Comparison of ENCODE assay signal across 8 cellular contexts in the genomic region with DNA sequence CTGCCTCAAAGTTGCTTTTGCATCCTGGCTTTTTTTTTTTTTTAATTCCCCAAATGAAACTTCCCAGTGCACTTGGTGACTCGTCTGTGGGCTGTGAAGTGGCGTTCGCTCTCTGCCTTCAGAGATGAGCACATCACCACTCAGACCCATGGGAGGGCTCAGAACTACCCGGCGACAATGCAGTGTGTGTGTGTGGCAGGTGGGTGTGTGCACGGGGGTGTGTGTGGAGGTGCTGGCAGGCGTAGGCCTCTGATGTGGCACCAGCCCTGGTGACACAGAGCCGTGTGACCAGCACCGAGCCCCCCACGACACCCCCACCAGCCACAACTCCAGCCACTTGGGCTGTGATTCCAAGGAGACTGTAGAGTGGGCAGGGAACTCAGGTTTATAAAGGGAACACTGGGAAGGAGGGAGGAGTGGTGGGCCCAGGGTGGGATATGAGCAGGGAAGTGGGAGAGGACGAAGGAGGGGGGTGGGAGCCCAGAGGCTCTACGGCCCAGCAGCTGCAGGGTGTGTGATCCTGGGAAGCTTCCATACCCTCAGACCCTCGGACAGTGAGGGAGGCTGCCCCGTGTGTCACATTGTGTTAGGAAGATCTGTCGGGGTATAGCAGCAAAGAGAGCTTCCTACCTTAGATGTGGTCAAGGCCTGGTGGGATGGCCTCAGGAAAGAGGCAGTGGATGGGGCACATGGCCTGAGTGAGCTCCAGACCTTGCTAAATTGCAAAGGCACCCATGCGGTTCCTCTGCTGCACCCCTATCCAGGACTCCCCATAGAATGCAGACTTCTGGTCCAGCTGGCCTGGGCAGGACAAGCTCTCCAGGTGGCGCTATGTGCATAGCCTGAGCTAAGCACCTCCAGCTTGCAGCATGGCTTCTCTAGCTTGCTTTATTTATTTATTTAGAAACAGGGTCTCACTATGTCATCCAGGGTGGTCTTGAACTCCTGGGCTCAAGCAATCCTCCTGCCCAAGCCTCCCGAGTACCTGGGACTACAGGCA. TPM values are rescaled to one million over a fixed set of nuclear protein-coding genes. Genes with fewer than 3 reads are reported as not detected.
DNase-seq lines count a peak whose midpoint lies in the region; ATAC-seq, FAIRE-seq and TF ChIP-seq lines count a peak whose summit lies in the region.

No MANE protein-coding gene starts in this region.

- FAIRE-seq in endothelial cell of umbilical vein (lab: Jason Lieb, UNC), result peak; percentile 82

- POLR2A ChIA-PET in endothelial cell of umbilical vein (lab: Charles Lee), result no interaction called here

- H3K4me1 ChIP-seq in OCI-LY3 (ENCODE audit: low read length), result peaks cover 7% of the 10 kb centered on the region; the same call in 1 of the 2 replicates
- no peaks in the 10 kb centered on the region for H3K4me1 ChIP-seq in endothelial cell of umbilical vein (ENCODE audit: control insufficient read depth, extremely low read depth, insufficient read depth, low read length)

- no peaks in the 10 kb centered on the region; the same call in 1 of the 2 replicates for H3K27me3 ChIP-seq in OCI-LY3 (ENCODE audit: low read depth, low read length)
- peaks cover 11 to 13% of the 10 kb centered on the region in 2 experiments for H3K27me3 ChIP-seq in endothelial cell of umbilical vein (ENCODE audit: control insufficient read depth in 2 of 2, insufficient read depth in 2 of 2, low read length in 2 of 2)

- peak; percentile 77 for DNase-seq in activated CD4-positive, alpha-beta T cell treated with anti-CD3 and anti-CD28 coated beads, Interleukin-2, amount 10 ng/mL, durations not matched to agents 24 days and 14 days
- DNase-seq in activated CD4-positive, alpha-beta T cell treated with anti-CD3 and anti-CD28 coated beads for 1 hour, result no peak
- DNase-seq in endothelial cell of umbilical vein (ENCODE audit: low read depth, low spot score) (peak; percentile 69), neural crest cell (ENCODE audit: low read depth, low spot score) (no peak)

- H3K36me3 ChIP-seq in OCI-LY3 (replicated peaks; ENCODE audit: low read depth, low read length) (no peaks in the 10 kb centered on the region), endothelial cell of umbilical vein (ENCODE audit: control insufficient read depth in 2 of 2, extremely low read depth in 1 of 2, insufficient read depth in 2 of 2, low read length in 2 of 2) (no peaks in the 10 kb centered on the region)

- peaks cover 32% of the 10 kb centered on the region for H3K27me3 Mint-ChIP-seq in activated CD4-positive, alpha-beta T cell treated with anti-CD3 and anti-CD28 coated beads, Interleukin-2, amount 10 ng/mL, durations not matched to agents 24 days and 14 days
- peaks cover 12% of the 10 kb centered on the region for H3K27me3 Mint-ChIP-seq in neural crest cell (ENCODE audit: low read depth)

- CTCF ChIA-PET in endothelial cell of umbilical vein (lab: Charles Lee), result interaction anchor here (0.6 to 15.3 kb wide), 15 partner anchors 9 to 286 kb away, joined by 3 to 623 read pairs (median 6); no protein-coding TSS in a partner anchor

- peaks cover 12% of the 10 kb centered on the region for H3K4me1 Mint-ChIP-seq in activated CD4-positive, alpha-beta T cell treated with anti-CD3 and anti-CD28 coated beads, Interleukin-2, amount 10 ng/mL, durations not matched to agents 24 days and 14 days
- H3K4me1 Mint-ChIP-seq in neural crest cell, result peaks cover 4% of the 10 kb centered on the region

- H3K36me3 Mint-ChIP-seq in activated CD4-positive, alpha-beta T cell treated with anti-CD3 and anti-CD28 coated beads, Interleukin-2, amount 10 ng/mL, durations not matched to agents 24 days and 14 days (ENCODE audit: low read depth), result no peaks in the 10 kb centered on the region
- no peaks in the 10 kb centered on the region for H3K36me3 Mint-ChIP-seq in neural crest cell (ENCODE audit: low read depth)

- H3K9ac ChIP-seq in OCI-LY3 (ENCODE audit: low read length) (no peak overlapping the region), endothelial cell of umbilical vein (replicated peaks; ENCODE audit: extremely low read depth, insufficient read depth, low read length) (no peak overlapping the region)

- no peak overlapping the region for H3K4me3 ChIP-seq in OCI-LY3 (ENCODE audit: low read length)
- no peak overlapping the region for H3K4me3 ChIP-seq in endothelial cell of umbilical vein (replicated peaks in 1 of 3; ENCODE audit: insufficient read depth in 1 of 3, low read depth in 1 of 3, low read length in 3 of 3)

- no TSS peak for BruUV-seq in endothelial cell of umbilical vein (replicated peaks; lab: Mats Ljungman, UMichigan)

- no peak for TF ChIP-seq POLR2A in endothelial cell of umbilical vein (IDR thresholded peaks at IDR 0.05; ENCODE audit: low read depth, low read length)

- no peak overlapping the region for H3K27ac Mint-ChIP-seq in activated CD4-positive, alpha-beta T cell treated with anti-CD3 and anti-CD28 coated beads, Interleukin-2, amount 10 ng/mL, durations not matched to agents 24 days and 14 days
- H3K27ac Mint-ChIP-seq in neural crest cell (ENCODE audit: unreplicated experiment), result no peak overlapping the region

- H3K9me3 Mint-ChIP-seq in activated CD4-positive, alpha-beta T cell treated with anti-CD3 and anti-CD28 coated beads, Interleukin-2, amount 10 ng/mL, durations not matched to agents 24 days and 14 days, result no peaks in the 10 kb centered on the region
- no peaks in the 10 kb centered on the region for H3K9me3 Mint-ChIP-seq in neural crest cell

- H3K9me3 ChIP-seq in OCI-LY3 (ENCODE audit: insufficient read depth, low read length), result no peaks in the 10 kb centered on the region
- H3K9me3 ChIP-seq in endothelial cell of umbilical vein (replicated peaks; ENCODE audit: control insufficient read depth, insufficient read depth, low read length), result no peaks in the 10 kb centered on the region

- H3K27ac ChIP-seq in OCI-LY3 (ENCODE audit: low read length) (no peak overlapping the region), endothelial cell of umbilical vein (ENCODE audit: insufficient read depth, low read depth, low read length) (no peak overlapping the region)

- peak; percentile 49 for TF ChIP-seq CTCF in OCI-LY3 (IDR thresholded peaks at IDR 0.05; ENCODE audit: low read depth, low read length)
- TF ChIP-seq CTCF in endothelial cell of umbilical vein (IDR thresholded peaks at IDR 0.05; ENCODE audit: extremely low read depth in 1 of 2, insufficient read depth in 1 of 2, low read depth in 1 of 2, low read length in 2 of 2), result peak; percentile 50 to 78
- TF ChIP-seq CTCF in neural crest cell (conservative IDR thresholded peaks at IDR 0.05), result peak; percentile 58

- no peaks in the 10 kb centered on the region for H3K79me2 ChIP-seq in OCI-LY3 (ENCODE audit: low read length)
- H3K79me2 ChIP-seq in endothelial cell of umbilical vein (ENCODE audit: control insufficient read depth, insufficient read depth, low read length), result no peaks in the 10 kb centered on the region

- no peaks in the 10 kb centered on the region for H4K20me1 ChIP-seq in OCI-LY3 (ENCODE audit: insufficient read depth, low read length)
- H4K20me1 ChIP-seq in endothelial cell of umbilical vein (replicated peaks; ENCODE audit: control insufficient read depth, extremely low read depth, insufficient read depth, low read length), result no peaks in the 10 kb centered on the region

- no peaks in the 10 kb centered on the region for H3K9me1 ChIP-seq in endothelial cell of umbilical vein (replicated peaks; ENCODE audit: control insufficient read depth, extremely low read depth, insufficient read depth, low read length)

- no peak for ATAC-seq in HG02571 (IDR thresholded peaks at IDR 0.05; ENCODE audit: unreplicated experiment)
- no peak for ATAC-seq in GM21367 (IDR thresholded peaks at IDR 0.05; ENCODE audit: unreplicated experiment)
- ATAC-seq in HG02852 (IDR thresholded peaks at IDR 0.05; ENCODE audit: unreplicated experiment), result no peak

- H2AFZ ChIP-seq in OCI-LY3 (ENCODE audit: low read depth, low read length) (no peak overlapping the region), endothelial cell of umbilical vein (ENCODE audit: low read depth, low read length) (no peak overlapping the region)

- H3K4me2 ChIP-seq in OCI-LY3 (ENCODE audit: low read length) (no peak overlapping the region), endothelial cell of umbilical vein (ENCODE audit: insufficient read depth, low read length) (no peak overlapping the region)

- H3K4me3 Mint-ChIP-seq in activated CD4-positive, alpha-beta T cell treated with anti-CD3 and anti-CD28 coated beads, Interleukin-2, amount 10 ng/mL, durations not matched to agents 24 days and 14 days, result no peak overlapping the region
- peak overlapping the region; percentile 41 for H3K4me3 Mint-ChIP-seq in neural crest cell

- intact Hi-C loops in activated CD4-positive, alpha-beta T cell treated with anti-CD3 and anti-CD28 coated beads, Interleukin-2, amount 10 ng/mL, durations not matched to agents 24 days and 14 days (cut with micrococcal nuclease), result no loop called here
- intact Hi-C loops in endothelial cell of umbilical vein (cut with micrococcal nuclease), result loop anchor here (1.0 kb wide), 2 partner anchors 63 to 68 kb away; no protein-coding TSS in a partner anchor

- dilution Hi-C loops in endothelial cell of umbilical vein (cut with MboI; ENCODE audit: extremely low pct_ligation_motif_present, low sequenced_read_pairs), result no loop called here

TF ChIP-seq in endothelial cell of umbilical vein, 7 proteins besides CTCF, POLR2A, EP300 and RAD21 (continues in another document):
- no peak for TF ChIP-seq FOS (IDR thresholded peaks at IDR 0.05; ENCODE audit: borderline replicate concordance, insufficient read depth, low read length)
- TF ChIP-seq, protein P1, sequence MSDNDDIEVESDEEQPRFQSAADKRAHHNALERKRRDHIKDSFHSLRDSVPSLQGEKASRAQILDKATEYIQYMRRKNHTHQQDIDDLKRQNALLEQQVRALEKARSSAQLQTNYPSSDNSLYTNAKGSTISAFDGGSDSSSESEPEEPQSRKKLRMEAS (IDR thresholded peaks at IDR 0.05; ENCODE audit: insufficient read depth, insufficient read length), result no peak
- no peak for TF ChIP-seq EZH2 (IDR thresholded peaks at IDR 0.05; ENCODE audit: borderline replicate concordance, low read depth, low read length, severe bottlenecking)
- no peak for TF ChIP-seq MYC (IDR thresholded peaks at IDR 0.05; ENCODE audit: low read depth, low read length)
- no peak for TF ChIP-seq JUN (IDR thresholded peaks at IDR 0.05; ENCODE audit: borderline replicate concordance, insufficient read depth, insufficient read length, low read depth)

RNA-seq across cellular contexts. Expression of gene WFS1, which starts 5.8 kb away (rescaled TPM):
- 4.7 and 5.9 TPM in 2 replicates for total RNA-seq in activated CD4-positive, alpha-beta T cell treated with anti-CD3 and anti-CD28 coated beads, Interleukin-2, amount 10 ng/mL, durations not matched to agents 24 days and 14 days
- 42.7 and 48.2 TPM in 2 replicates for total RNA-seq in endothelial cell of umbilical vein
- 70.0 and 82.0 TPM in 2 replicates for polyA plus RNA-seq in endothelial cell of umbilical vein
- 35.9 and 40.9 TPM in 2 replicates for polyA plus RNA-seq in endothelial cell of umbilical vein (2011; cell fraction: cytosol; rRNA removed)
- 57.4 and 60.7 TPM in 2 replicates for polyA plus RNA-seq in endothelial cell of umbilical vein (2011; cell fraction: nucleus; rRNA removed)
- polyA plus RNA-seq in endothelial cell of umbilical vein (2012), result 32.3 and 38.5 TPM in 2 replicates
- polyA minus RNA-seq in endothelial cell of umbilical vein, result 63.2 and 67.8 TPM in 2 replicates
- 1.8 TPM for polyA minus RNA-seq in endothelial cell of umbilical vein (2011; cell fraction: cytosol; rRNA and poly(A)+ RNA removed)
- 21.3 and 30.8 TPM in 2 replicates for polyA minus RNA-seq in endothelial cell of umbilical vein (2011; cell fraction: nucleus; rRNA and poly(A)+ RNA removed)
- total RNA-seq in neural crest cell, result 24.8 and 25.1 TPM in 2 replicates

Comparison
In these comparisons a context has a peak if more than half of its experiments do, and no peak if none do; other contexts are left out.
1. DNase-seq: peak in activated CD4-positive, alpha-beta T cell treated with anti-CD3 and anti-CD28 coated beads, Interleukin-2, amount 10 ng/mL, durations not matched to agents 24 days and 14 days (single experiment) and endothelial cell of umbilical vein (single experiment); none in activated CD4-positive, alpha-beta T cell treated with anti-CD3 and anti-CD28 coated beads for 1 hour (single experiment) and neural crest cell (single experiment).
2. Peak in every context shown above with its lines, with median percentiles within 50 percentile points of each other: CTCF ChIP-seq.